Comparison of ENCODE assay signal across 1 cellular context in genomic region chr12:116426391-116427136, GRCh38.
TF ChIP-seq lines count a peak whose summit lies in the region.

No MANE protein-coding gene starts in this region.

TF ChIP-seq in K562, 482 proteins besides CTCF, POLR2A, EP300 and RAD21 (continued from another document and continues in another):
- TF ChIP-seq MAFK (IDR thresholded peaks at IDR 0.05; ENCODE audit: low read length) (no peak), TEAD2 (tag; IDR thresholded peaks at IDR 0.05) (no peak), ETV1 (tag; conservative IDR thresholded peaks at IDR 0.05; ENCODE audit: low read depth) (no peak), TFAM (CRISPR knock-in tag; conservative IDR thresholded peaks at IDR 0.05) (no peak), KAT2B (IDR thresholded peaks at IDR 0.05; ENCODE audit: low read depth, low read length) (no peak), NFIX (CRISPR knock-in tag; IDR thresholded peaks at IDR 0.05; ENCODE audit: low read depth) (no peak), TARDBP (IDR thresholded peaks at IDR 0.05) (no peak), ELF2 (CRISPR knock-in tag; IDR thresholded peaks at IDR 0.05) (no peak), YY1 (IDR thresholded peaks at IDR 0.05; ENCODE audit: borderline replicate concordance in 1 of 3, control insufficient read depth in 1 of 3, extremely low read depth in 1 of 3, insufficient read depth in 3 of 3, insufficient read length in 1 of 3, insufficient replicate concordance in 2 of 3, low read depth in 1 of 3, low read length in 2 of 3) (no peak), SNRNP70 (optimal IDR thresholded peaks at IDR 0.05; ENCODE audit: low read depth, low read length) (no peak), SFPQ (IDR thresholded peaks at IDR 0.05; ENCODE audit: low read depth, low read length) (no peak), BRD9 (IDR thresholded peaks at IDR 0.05; ENCODE audit: low read depth, partially characterized antibody) (no peak), E2F8 (IDR thresholded peaks at IDR 0.05; ENCODE audit: low read depth, partially characterized antibody) (no peak), ZNF3 (CRISPR knock-in tag; IDR thresholded peaks at IDR 0.05) (no peak), ZNF146 (CRISPR knock-in tag; IDR thresholded peaks at IDR 0.05; ENCODE audit: unreplicated experiment) (no peak), LEF1 (IDR thresholded peaks at IDR 0.05) (no peak), ZNF780A (CRISPR knock-in tag; IDR thresholded peaks at IDR 0.05) (no peak), SMARCA5 (IDR thresholded peaks at IDR 0.05) (no peak), MAFF (IDR thresholded peaks at IDR 0.05; ENCODE audit: low read length) (no peak), TAF15 (IDR thresholded peaks at IDR 0.05; ENCODE audit: low read depth, low read length) (no peak), POLR3G (IDR thresholded peaks at IDR 0.05; ENCODE audit: extremely low read depth, insufficient read length, insufficient replicate concordance) (no peak), HMGN3 (IDR thresholded peaks at IDR 0.05; ENCODE audit: borderline replicate concordance, extremely low read depth, insufficient read length, low read depth, low read length) (no peak), POLR2B (IDR thresholded peaks at IDR 0.05; ENCODE audit: low read depth, partially characterized antibody) (no peak), ZNF174 (CRISPR knock-in tag; IDR thresholded peaks at IDR 0.05) (no peak), ZNF766 (CRISPR knock-in tag; conservative IDR thresholded peaks at IDR 0.05) (0 out of 2 replicates have a peak, but pooled peaks have one; percentile 50), PCBP1 (IDR thresholded peaks at IDR 0.05; ENCODE audit: low read depth, low read length, poor library complexity, severe bottlenecking) (no peak), SAFB2 (IDR thresholded peaks at IDR 0.05; ENCODE audit: borderline replicate concordance, low read depth, low read length, severe bottlenecking) (no peak), FOXP1 (CRISPR knock-in tag; IDR thresholded peaks at IDR 0.05) (no peak), ZBTB5 (IDR thresholded peaks at IDR 0.05) (no peak), KAT7 (CRISPR knock-in tag; IDR thresholded peaks at IDR 0.05; ENCODE audit: borderline replicate concordance) (no peak), ZNF589 (CRISPR knock-in tag; IDR thresholded peaks at IDR 0.05; ENCODE audit: low read depth) (no peak), SETDB1 (IDR thresholded peaks at IDR 0.05; ENCODE audit: low read length) (no peak), USF2 (CRISPR knock-in tag; IDR thresholded peaks at IDR 0.05) (no peak), BRD4 (IDR thresholded peaks at IDR 0.05) (no peak), ZNF639 (CRISPR knock-in tag; conservative IDR thresholded peaks at IDR 0.05 in 1 of 2, IDR thresholded peaks at IDR 0.05 in 1 of 2) (0 out of 4 replicates have a peak, but pooled peaks of 1 of the 2 experiments have one; percentile 32), PKNOX1 (IDR thresholded peaks at IDR 0.05) (no peak), ZBTB1 (CRISPR knock-in tag; IDR thresholded peaks at IDR 0.05; ENCODE audit: borderline replicate concordance, low read depth) (no peak), CTBP1 (IDR thresholded peaks at IDR 0.05; ENCODE audit: borderline replicate concordance) (peak; percentile 67; the same call in 1 of the 2 replicates), ZNF282 (CRISPR knock-in tag; IDR thresholded peaks at IDR 0.05) (no peak), ZNF436 (CRISPR knock-in tag; IDR thresholded peaks at IDR 0.05) (no peak)
- TF ChIP-seq, protein P1, sequence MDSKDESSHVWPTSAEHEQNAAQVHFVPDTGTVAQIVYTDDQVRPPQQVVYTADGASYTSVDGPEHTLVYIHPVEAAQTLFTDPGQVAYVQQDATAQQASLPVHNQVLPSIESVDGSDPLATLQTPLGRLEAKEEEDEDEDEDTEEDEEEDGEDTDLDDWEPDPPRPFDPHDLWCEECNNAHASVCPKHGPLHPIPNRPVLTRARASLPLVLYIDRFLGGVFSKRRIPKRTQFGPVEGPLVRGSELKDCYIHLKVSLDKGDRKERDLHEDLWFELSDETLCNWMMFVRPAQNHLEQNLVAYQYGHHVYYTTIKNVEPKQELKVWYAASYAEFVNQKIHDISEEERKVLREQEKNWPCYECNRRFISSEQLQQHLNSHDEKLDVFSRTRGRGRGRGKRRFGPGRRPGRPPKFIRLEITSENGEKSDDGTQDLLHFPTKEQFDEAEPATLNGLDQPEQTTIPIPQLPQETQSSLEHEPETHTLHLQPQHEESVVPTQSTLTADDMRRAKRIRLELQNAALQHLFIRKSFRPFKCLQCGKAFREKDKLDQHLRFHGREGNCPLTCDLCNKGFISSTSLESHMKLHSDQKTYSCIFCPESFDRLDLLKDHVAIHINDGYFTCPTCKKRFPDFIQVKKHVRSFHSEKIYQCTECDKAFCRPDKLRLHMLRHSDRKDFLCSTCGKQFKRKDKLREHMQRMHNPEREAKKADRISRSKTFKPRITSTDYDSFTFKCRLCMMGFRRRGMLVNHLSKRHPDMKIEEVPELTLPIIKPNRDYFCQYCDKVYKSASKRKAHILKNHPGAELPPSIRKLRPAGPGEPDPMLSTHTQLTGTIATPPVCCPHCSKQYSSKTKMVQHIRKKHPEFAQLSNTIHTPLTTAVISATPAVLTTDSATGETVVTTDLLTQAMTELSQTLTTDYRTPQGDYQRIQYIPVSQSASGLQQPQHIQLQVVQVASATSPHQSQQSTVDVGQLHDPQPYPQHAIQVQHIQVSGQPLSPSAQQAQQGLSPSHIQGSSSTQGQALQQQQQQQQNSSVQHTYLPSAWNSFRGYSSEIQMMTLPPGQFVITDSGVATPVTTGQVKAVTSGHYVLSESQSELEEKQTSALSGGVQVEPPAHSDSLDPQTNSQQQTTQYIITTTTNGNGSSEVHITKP (IDR thresholded peaks at IDR 0.05; ENCODE audit: partially characterized antibody), result no peak
- TF ChIP-seq, protein P2, sequence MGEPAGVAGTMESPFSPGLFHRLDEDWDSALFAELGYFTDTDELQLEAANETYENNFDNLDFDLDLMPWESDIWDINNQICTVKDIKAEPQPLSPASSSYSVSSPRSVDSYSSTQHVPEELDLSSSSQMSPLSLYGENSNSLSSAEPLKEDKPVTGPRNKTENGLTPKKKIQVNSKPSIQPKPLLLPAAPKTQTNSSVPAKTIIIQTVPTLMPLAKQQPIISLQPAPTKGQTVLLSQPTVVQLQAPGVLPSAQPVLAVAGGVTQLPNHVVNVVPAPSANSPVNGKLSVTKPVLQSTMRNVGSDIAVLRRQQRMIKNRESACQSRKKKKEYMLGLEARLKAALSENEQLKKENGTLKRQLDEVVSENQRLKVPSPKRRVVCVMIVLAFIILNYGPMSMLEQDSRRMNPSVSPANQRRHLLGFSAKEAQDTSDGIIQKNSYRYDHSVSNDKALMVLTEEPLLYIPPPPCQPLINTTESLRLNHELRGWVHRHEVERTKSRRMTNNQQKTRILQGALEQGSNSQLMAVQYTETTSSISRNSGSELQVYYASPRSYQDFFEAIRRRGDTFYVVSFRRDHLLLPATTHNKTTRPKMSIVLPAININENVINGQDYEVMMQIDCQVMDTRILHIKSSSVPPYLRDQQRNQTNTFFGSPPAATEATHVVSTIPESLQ (CRISPR knock-in tag; IDR thresholded peaks at IDR 0.05), result no peak
- TF ChIP-seq, protein P3, sequence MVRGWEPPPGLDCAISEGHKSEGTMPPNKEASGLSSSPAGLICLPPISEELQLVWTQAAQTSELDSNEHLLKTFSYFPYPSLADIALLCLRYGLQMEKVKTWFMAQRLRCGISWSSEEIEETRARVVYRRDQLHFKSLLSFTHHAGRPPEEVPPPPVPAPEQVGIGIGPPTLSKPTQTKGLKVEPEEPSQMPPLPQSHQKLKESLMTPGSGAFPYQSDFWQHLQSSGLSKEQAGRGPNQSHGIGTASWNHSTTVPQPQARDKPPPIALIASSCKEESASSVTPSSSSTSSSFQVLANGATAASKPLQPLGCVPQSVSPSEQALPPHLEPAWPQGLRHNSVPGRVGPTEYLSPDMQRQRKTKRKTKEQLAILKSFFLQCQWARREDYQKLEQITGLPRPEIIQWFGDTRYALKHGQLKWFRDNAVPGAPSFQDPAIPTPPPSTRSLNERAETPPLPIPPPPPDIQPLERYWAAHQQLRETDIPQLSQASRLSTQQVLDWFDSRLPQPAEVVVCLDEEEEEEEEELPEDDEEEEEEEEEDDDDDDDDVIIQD (CRISPR knock-in tag; IDR thresholded peaks at IDR 0.05), result no peak
